1 cellular context compared by ENCODE assay signal in genomic region chr4:140726776-140727500, GRCh38.
A peak's percentile ranks its signal among the peaks of the same experiment; 100 is the strongest.
TF ChIP-seq lines count a peak whose summit lies in the region.

No MANE protein-coding gene starts in this region.

TF ChIP-seq in SK-N-SH, 30 proteins besides CTCF, POLR2A, EP300 and RAD21 (continued from another document):
- TF ChIP-seq REST (IDR thresholded peaks at IDR 0.05; ENCODE audit: low read depth, low read length), result no peak
- peak; percentile 85 for TF ChIP-seq TCF12 (IDR thresholded peaks at IDR 0.05)
- no peak for TF ChIP-seq SMC3 (IDR thresholded peaks at IDR 0.05; ENCODE audit: low read depth, low read length)
- no peak for TF ChIP-seq TAF1 (IDR thresholded peaks at IDR 0.05; ENCODE audit: borderline replicate concordance, low read depth, low read length)
- no peak for TF ChIP-seq FOXM1 (IDR thresholded peaks at IDR 0.05; ENCODE audit: low read depth)
- TF ChIP-seq USF2 (IDR thresholded peaks at IDR 0.05; ENCODE audit: borderline replicate concordance, low read depth, low read length), result no peak
- no peak for TF ChIP-seq RCOR1 (IDR thresholded peaks at IDR 0.05; ENCODE audit: low read length)
- peak; percentile 31; the same call in 1 of the 2 replicates for TF ChIP-seq POLR2AphosphoS5 (IDR thresholded peaks at IDR 0.05; ENCODE audit: low read depth, low read length)
- TF ChIP-seq FOXJ3 (CRISPR knock-in tag; IDR thresholded peaks at IDR 0.05), result no peak
- no peak for TF ChIP-seq ELF1 (IDR thresholded peaks at IDR 0.05)
- no peak for TF ChIP-seq NRF1 (IDR thresholded peaks at IDR 0.05; ENCODE audit: low read depth, low read length)
- TF ChIP-seq SIN3A (IDR thresholded peaks at IDR 0.05; ENCODE audit: borderline replicate concordance, low read depth, low read length), result no peak
- TF ChIP-seq RXRA (IDR thresholded peaks at IDR 0.05; ENCODE audit: borderline replicate concordance, low read depth), result peak; percentile 78; the same call in 1 of the 2 replicates
- no peak for TF ChIP-seq IRF3 (IDR thresholded peaks at IDR 0.05; ENCODE audit: low read depth, low read length)
- TF ChIP-seq EZH2phosphoT487 (IDR thresholded peaks at IDR 0.05; ENCODE audit: borderline replicate concordance, low read depth), result no peak
- TF ChIP-seq MEF2A (IDR thresholded peaks at IDR 0.05; ENCODE audit: borderline replicate concordance, low read depth), result no peak
- no peak for TF ChIP-seq GATA2 (CRISPR knock-in tag; IDR thresholded peaks at IDR 0.05)
